Comparison of ENCODE assay signal across 20 cellular contexts in the genomic region with DNA sequence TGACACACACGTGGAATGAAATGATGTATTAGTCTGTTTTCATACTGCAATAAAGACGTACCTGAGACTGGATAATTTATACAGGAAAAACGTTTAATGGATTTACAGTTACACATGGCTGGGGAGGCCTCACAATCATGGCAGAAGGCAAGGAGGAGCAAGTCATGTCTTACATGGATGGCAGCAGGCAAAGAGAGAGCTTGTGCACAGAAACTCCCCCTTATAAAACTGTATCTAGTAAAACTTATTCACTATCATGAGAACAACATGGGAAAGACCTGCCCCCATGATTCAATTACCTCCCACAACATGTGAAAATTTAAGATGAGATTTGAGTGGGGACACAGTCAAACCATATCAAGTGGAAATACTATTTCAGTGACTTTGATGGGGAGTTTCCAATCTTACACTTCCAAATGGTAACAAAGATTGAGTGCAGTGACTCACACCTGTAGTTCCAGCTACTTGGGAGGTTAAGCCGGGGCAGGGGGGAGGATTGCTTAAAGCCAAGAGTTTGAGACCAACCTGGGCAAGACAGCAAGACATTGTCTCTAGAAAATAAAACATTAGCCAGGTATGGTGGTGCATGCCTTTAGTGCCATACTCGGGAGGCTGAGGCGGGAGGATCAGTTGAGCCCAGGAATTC. TPM values are rescaled to one million over a fixed set of nuclear protein-coding genes. Genes with fewer than 3 reads are reported as not detected.
DNase-seq lines count a peak whose midpoint lies in the region; ATAC-seq and TF ChIP-seq lines count a peak whose summit lies in the region.
"Had no signal": no experiment of that assay in that cellular context is flagged by ENCODE, and none has a peak within 500 bp of the region (broad histone marks: within the 10 kb centered on the region; RNA-seq: fewer than 3 reads in every experiment).

No MANE protein-coding gene starts in this region.

- H3K36me3 Mint-ChIP-seq in activated naive CD4-positive, alpha-beta T cell treated with anti-CD3 and anti-CD28 coated beads for 36 hours (ENCODE audit: low read depth), result peaks cover 8% of the 10 kb centered on the region
- no peaks in the 10 kb centered on the region for H3K36me3 Mint-ChIP-seq in CD4-positive, alpha-beta T cell (ENCODE audit: low read depth)
- peaks cover 17% of the 10 kb centered on the region for H3K36me3 Mint-ChIP-seq in activated T-helper 2 cell treated with anti-CD3 and anti-CD28 coated beads, Interferon-gamma antibody, Interleukin-2, Interleukin-4, amounts not matched to agents 10 μg/mL and 5 μg/mL and 100 μg/mL, durations not matched to agents 14 hours and 24 hours and 36 hours (ENCODE audit: low read depth)
- H3K36me3 Mint-ChIP-seq: CD14-positive monocyte had no signal

- no peaks in the 10 kb centered on the region for H3K4me1 ChIP-seq in foreskin keratinocyte
- H3K4me1 ChIP-seq: A549 had no signal

- intact Hi-C loops in activated naive CD4-positive, alpha-beta T cell treated with anti-CD3 and anti-CD28 coated beads for 36 hours (cut with micrococcal nuclease), result loop anchor here (10.0 kb wide), 1 partner anchor 554 kb away; no protein-coding TSS in a partner anchor
- intact Hi-C loops in CD4-positive, alpha-beta T cell (cut with DNase I, micrococcal nuclease), result loop anchor here in 1 of 2 experiments (2.0 kb wide), 2 partner anchors 34 to 78 kb away; no protein-coding TSS in a partner anchor
- intact Hi-C loops in activated T-helper 2 cell treated with anti-CD3 and anti-CD28 coated beads, Interferon-gamma antibody, Interleukin-2, Interleukin-4, amounts not matched to agents 10 μg/mL and 5 μg/mL and 100 μg/mL, durations not matched to agents 14 hours and 24 hours and 36 hours (cut with micrococcal nuclease), result no loop called here

- H3K4me1 Mint-ChIP-seq in activated naive CD4-positive, alpha-beta T cell treated with anti-CD3 and anti-CD28 coated beads for 36 hours (ENCODE audit: low read depth), result peaks cover 37% of the 10 kb centered on the region
- H3K4me1 Mint-ChIP-seq in CD4-positive, alpha-beta T cell (ENCODE audit: low read depth), result peaks cover 54% of the 10 kb centered on the region
- H3K4me1 Mint-ChIP-seq in activated T-helper 2 cell treated with anti-CD3 and anti-CD28 coated beads, Interferon-gamma antibody, Interleukin-2, Interleukin-4, amounts not matched to agents 10 μg/mL and 5 μg/mL and 100 μg/mL, durations not matched to agents 14 hours and 24 hours and 36 hours (ENCODE audit: low read depth), result peaks cover 18% of the 10 kb centered on the region

- no peaks in the 10 kb centered on the region for H3K27me3 Mint-ChIP-seq in activated naive CD4-positive, alpha-beta T cell treated with anti-CD3 and anti-CD28 coated beads for 36 hours (ENCODE audit: low read depth)
- H3K27me3 Mint-ChIP-seq in CD4-positive, alpha-beta T cell, result no peaks in the 10 kb centered on the region
- no peaks in the 10 kb centered on the region for H3K27me3 Mint-ChIP-seq in activated T-helper 2 cell treated with anti-CD3 and anti-CD28 coated beads, Interferon-gamma antibody, Interleukin-2, Interleukin-4, amounts not matched to agents 10 μg/mL and 5 μg/mL and 100 μg/mL, durations not matched to agents 14 hours and 24 hours and 36 hours (ENCODE audit: low read depth)
- H3K27me3 Mint-ChIP-seq: B cell had no signal

- no peak for TF ChIP-seq CTCF in CD4-positive, alpha-beta T cell (IDR thresholded peaks at IDR 0.05)
- TF ChIP-seq CTCF in foreskin keratinocyte (conservative IDR thresholded peaks at IDR 0.05), result no peak

- no peak overlapping the region for H3K27ac ChIP-seq in CD4-positive, alpha-beta T cell (ENCODE audit: low read depth, low read length)
- H3K27ac ChIP-seq in foreskin keratinocyte, result no peak overlapping the region
- H3K27ac ChIP-seq: A549 had no signal

- POLR2A ChIA-PET in CD4-positive, alpha-beta T cell (lab: Charles Lee), result interaction anchor here (0.6 to 1.7 kb wide), 4 partner anchors 9 to 79 kb away, joined by 3 to 10 read pairs (median 3); no protein-coding TSS in a partner anchor

- peak overlapping the region; percentile 50 for H3K27ac Mint-ChIP-seq in activated naive CD4-positive, alpha-beta T cell treated with anti-CD3 and anti-CD28 coated beads for 36 hours
- peak overlapping the region; percentile 85 for H3K27ac Mint-ChIP-seq in CD4-positive, alpha-beta T cell
- H3K27ac Mint-ChIP-seq in activated T-helper 2 cell treated with anti-CD3 and anti-CD28 coated beads, Interferon-gamma antibody, Interleukin-2, Interleukin-4, amounts not matched to agents 10 μg/mL and 5 μg/mL and 100 μg/mL, durations not matched to agents 14 hours and 24 hours and 36 hours, result peak overlapping the region; percentile 21

- no peaks in the 10 kb centered on the region for H3K27me3 ChIP-seq in CD4-positive, alpha-beta T cell (ENCODE audit: control insufficient read depth, insufficient read depth, low read length)
- no peaks in the 10 kb centered on the region for H3K27me3 ChIP-seq in foreskin keratinocyte

- no peak overlapping the region for H3K4me3 Mint-ChIP-seq in activated naive CD4-positive, alpha-beta T cell treated with anti-CD3 and anti-CD28 coated beads for 36 hours
- H3K4me3 Mint-ChIP-seq in CD4-positive, alpha-beta T cell, result no peak overlapping the region
- H3K4me3 Mint-ChIP-seq in activated T-helper 2 cell treated with anti-CD3 and anti-CD28 coated beads, Interferon-gamma antibody, Interleukin-2, Interleukin-4, amounts not matched to agents 10 μg/mL and 5 μg/mL and 100 μg/mL, durations not matched to agents 14 hours and 24 hours and 36 hours (ENCODE audit: low read depth), result no peak overlapping the region
- H3K4me3 Mint-ChIP-seq: B cell, CD14-positive monocyte had no signal

- DNase-seq in activated naive CD4-positive, alpha-beta T cell treated with anti-CD3 and anti-CD28 coated beads for 36 hours, result no peak
- DNase-seq in activated naive CD4-positive, alpha-beta T cell treated with anti-CD3 and anti-CD28 coated beads, Interleukin-2, amount 50 U/mL, for 16 hours, result no peak
- DNase-seq in CD4-positive, alpha-beta T cell, result no peak
- no peak for DNase-seq in activated T-helper 2 cell treated with anti-CD3 and anti-CD28 coated beads, Interferon-gamma antibody, Interleukin-2, Interleukin-4, amounts not matched to agents 10 μg/mL and 5 μg/mL and 100 μg/mL, durations not matched to agents 14 hours and 24 hours and 36 hours (ENCODE audit: low spot score)
- DNase-seq in foreskin keratinocyte (peak in 1 of 2 donors; percentile 13), NCI-H146 treated with DMSO at 0.1 percent for 48 hours (lab: John Stamatoyannopoulos, UW; ENCODE audit: unreplicated experiment) (no peak)
- no peak for DNase-seq in stimulated activated naive CD4-positive, alpha-beta T cell treated with Interleukin-2 at 50 U/mL for 16 hours (lab: John Stamatoyannopoulos, UW)
- DNase-seq: COR-L47, DMS79, Kasumi-1, NCI-H1694 treated with DMSO at 0.1 percent for 48 hours, NCI-H2081 treated with DMSO at 0.1 percent for 48 hours, NCI-H524 treated with DMSO at 0.1 percent for 48 hours, NCI-H82 had no signal

- H3K9me3 ChIP-seq in CD4-positive, alpha-beta T cell (ENCODE audit: control insufficient read depth, low read length), result no peaks in the 10 kb centered on the region
- H3K9me3 ChIP-seq: A549 had no signal

- CTCF ChIA-PET in activated naive CD4-positive, alpha-beta T cell treated with anti-CD3 and anti-CD28 coated beads for 36 hours (lab: Charles Lee), result interaction anchor here (0.6 to 1.1 kb wide), 2 partner anchors 33 to 506 kb away, joined by 3 to 6 read pairs; no protein-coding TSS in a partner anchor
- CTCF ChIA-PET in CD4-positive, alpha-beta T cell (lab: Charles Lee), result no interaction called here

- no peak for ATAC-seq in CD4-positive, alpha-beta T cell (ENCODE audit: poor library complexity)
- ATAC-seq in foreskin keratinocyte, result peak; percentile 37
- no peak for ATAC-seq in HG02678 (IDR thresholded peaks at IDR 0.05; ENCODE audit: unreplicated experiment)
- ATAC-seq: A549, Panc1 had no signal

- peaks cover 19% of the 10 kb centered on the region for H3K9me3 Mint-ChIP-seq in activated naive CD4-positive, alpha-beta T cell treated with anti-CD3 and anti-CD28 coated beads for 36 hours
- H3K9me3 Mint-ChIP-seq in CD4-positive, alpha-beta T cell, result no peaks in the 10 kb centered on the region
- peaks cover 18% of the 10 kb centered on the region for H3K9me3 Mint-ChIP-seq in activated T-helper 2 cell treated with anti-CD3 and anti-CD28 coated beads, Interferon-gamma antibody, Interleukin-2, Interleukin-4, amounts not matched to agents 10 μg/mL and 5 μg/mL and 100 μg/mL, durations not matched to agents 14 hours and 24 hours and 36 hours

RNA-seq across cellular contexts. Expression of a gene that starts 8.2 kb away (rescaled TPM):
- 1 to 10 TPM; 1.8 to 2.0 TPM for total RNA-seq in activated naive CD4-positive, alpha-beta T cell treated with anti-CD3 and anti-CD28 coated beads for 36 hours
- total RNA-seq in CD4-positive, alpha-beta T cell, result 1 to 10 TPM; 1.3 to 2.1 TPM
- 0.55 and 0.57 TPM in 2 replicates for total RNA-seq in activated T-helper 2 cell treated with anti-CD3 and anti-CD28 coated beads, Interferon-gamma antibody, Interleukin-2, Interleukin-4, amounts not matched to agents 10 μg/mL and 5 μg/mL and 100 μg/mL, durations not matched to agents 14 hours and 24 hours and 36 hours
- not detected in 2 replicates for total RNA-seq in foreskin keratinocyte
- not detected in 2 replicates for polyA plus RNA-seq in foreskin keratinocyte
- total RNA-seq: MCF 10A had no signal
- polyA plus RNA-seq: A549 had no signal

Comparison
In these comparisons a context has a peak if more than half of its experiments do, and no peak if none do; other contexts are left out.
1. H3K27ac Mint-ChIP-seq: peak in every context shown above with its lines; median percentile 85 in CD4-positive, alpha-beta T cell; 50 in activated naive CD4-positive, alpha-beta T cell treated with anti-CD3 and anti-CD28 coated beads for 36 hours; 21 in activated T-helper 2 cell treated with anti-CD3 and anti-CD28 coated beads, Interferon-gamma antibody, Interleukin-2, Interleukin-4, amounts not matched to agents 10 μg/mL and 5 μg/mL and 100 μg/mL, durations not matched to agents 14 hours and 24 hours and 36 hours.